Comparison of ENCODE assay signal across 11 cellular contexts in genomic region chrX:134926864-134927263, GRCh38.
"Had no signal": no experiment of that assay in that cellular context is flagged by ENCODE, and none has a peak within 500 bp of the region (broad histone marks: within the 10 kb centered on the region; RNA-seq: fewer than 3 reads in every experiment).

No MANE protein-coding gene starts in this region.

- H3K4me1 ChIP-seq: HAP-1 had no signal

- ATAC-seq: GM23338, HCT116 had no signal

- DNase-seq: GM23248, GOT3, H7, H9, HCEC 1CT, HFFc6 had no signal

- H3K36me3 ChIP-seq: HAP-1 had no signal

- H3K4me2 ChIP-seq: GM23338 had no signal

- H2AFZ ChIP-seq: GM23248, GM23338 had no signal

- H3K27ac ChIP-seq: GM23248 had no signal

- H3K4me3 ChIP-seq: GM23248, GM23338, HAP-1 had no signal

- FAIRE-seq: H1, H54 had no signal

- H3K9ac ChIP-seq: GM23248 had no signal
